In genomic region chr3:119563334-119563733, GRCh38 we compare ENCODE assay signal across 12 cellular contexts. TPM values are rescaled to one million over a fixed set of nuclear protein-coding genes. Genes with fewer than 3 reads are reported as not detected.
DNase-seq lines count a peak whose midpoint lies in the region; ATAC-seq, FAIRE-seq and TF ChIP-seq lines count a peak whose summit lies in the region.
"Not testable (repeated sequence)": the region's sequence is repeated elsewhere in the genome, so short reads cannot be mapped to it uniquely, and the experiment has no call there.
"Had no signal": no experiment of that assay in that cellular context is flagged by ENCODE, and none has a peak within 500 bp of the region (broad histone marks: within the 10 kb centered on the region; RNA-seq: fewer than 3 reads in every experiment).

No MANE protein-coding gene starts in this region.

- CTCF ChIA-PET in activated CD4-positive, alpha-beta memory T cell treated with anti-CD3 and anti-CD28 coated beads for 36 hours (lab: Charles Lee); K562 (lab: Yijun Ruan, JAX; ENCODE audit: low intra/inter-chr PET ratio): not testable (repeated sequence)

- not testable (repeated sequence) for H3K4me3 Mint-ChIP-seq in CD4-positive, CD25-positive, alpha-beta regulatory T cell; activated CD4-positive, alpha-beta memory T cell treated with anti-CD3 and anti-CD28 coated beads for 36 hours; stimulated activated memory B cell treated with anti-CD40 and anti-IgM and Interleukin-4, amounts not matched to agents 10 μg/mL and 1 μg/mL and 100 μg/mL, for 72 hours

- FAIRE-seq in K562 (lab: Jason Lieb, UNC): not testable (repeated sequence)

- not testable (repeated sequence) for TF ChIP-seq RAD21 in K562 (CRISPR knock-in tag; conservative IDR thresholded peaks at IDR 0.05 in 1 of 2, IDR thresholded peaks at IDR 0.05 in 1 of 2)

- peaks cover 4 to 28% (median 12%) of the 10 kb centered on the region in 4 donors for H3K4me1 Mint-ChIP-seq in CD4-positive, CD25-positive, alpha-beta regulatory T cell
- H3K4me1 Mint-ChIP-seq in activated CD4-positive, alpha-beta memory T cell treated with anti-CD3 and anti-CD28 coated beads for 36 hours (ENCODE audit: low read depth): peaks cover 17% of the 10 kb centered on the region
- H3K4me1 Mint-ChIP-seq in stimulated activated memory B cell treated with anti-CD40 and anti-IgM and Interleukin-4, amounts not matched to agents 10 μg/mL and 1 μg/mL and 100 μg/mL, for 72 hours: peaks cover 49% of the 10 kb centered on the region

- ATAC-seq in CD4-positive, CD25-positive, alpha-beta regulatory T cell (ENCODE audit: low read depth in 2 of 2); K562; stimulated activated memory B cell treated with anti-CD40 and anti-IgM and Interleukin-4, amounts not matched to agents 10 μg/mL and 1 μg/mL and 100 μg/mL, for 72 hours: not testable (repeated sequence)

- H3K9me1 ChIP-seq in K562 (ENCODE audit: control insufficient read depth, insufficient read depth, low read length): not testable (repeated sequence)

- not testable (repeated sequence) for TF ChIP-seq CTCF in KMS-11 (conservative IDR thresholded peaks at IDR 0.05; ENCODE audit: low read depth, low read length); SU-DHL-6 (IDR thresholded peaks at IDR 0.05; ENCODE audit: insufficient read depth, low read length, poor library complexity, severe bottlenecking); K562 (IDR thresholded peaks at IDR 0.05 in 2 of 3, conservative IDR thresholded peaks at IDR 0.05 in 1 of 3; ENCODE audit: insufficient read depth in 2 of 3, low read depth in 1 of 3, low read length in 3 of 3)

- not testable (repeated sequence) for H2AFZ ChIP-seq in KMS-11 (ENCODE audit: low read depth); SU-DHL-6 (ENCODE audit: low read depth, low read length, severe bottlenecking); K562 (ENCODE audit: low read depth, low read length)

- not testable (repeated sequence) for H3K27me3 Mint-ChIP-seq in CD4-positive, CD25-positive, alpha-beta regulatory T cell; activated CD4-positive, alpha-beta memory T cell treated with anti-CD3 and anti-CD28 coated beads for 36 hours; stimulated activated memory B cell treated with anti-CD40 and anti-IgM and Interleukin-4, amounts not matched to agents 10 μg/mL and 1 μg/mL and 100 μg/mL, for 72 hours

- H3K4me2 ChIP-seq in KMS-11; K562 (ENCODE audit: insufficient read depth, low read length): not testable (repeated sequence)
- H3K4me2 ChIP-seq in SU-DHL-6 (ENCODE audit: low read depth, low read length, poor library complexity, severe bottlenecking): peak overlapping the region; percentile 68

- 20% methylated on average over 1 of the region's 2 CpGs for WGBS in K562 (ENCODE audit: insufficient coverage, low coverage, missing lambda C conversion rate)

- H3K36me3 ChIP-seq in CD4-positive, CD25-positive, alpha-beta regulatory T cell (ENCODE audit: control insufficient read depth, insufficient read depth, low read length); KMS-11 (ENCODE audit: insufficient read depth); SU-DHL-6 (ENCODE audit: low read length); K562 (ENCODE audit: control insufficient read depth, insufficient read depth, low read length): not testable (repeated sequence)

- not testable (repeated sequence) for DNase-seq in CD4-positive, CD25-positive, alpha-beta regulatory T cell; activated CD4-positive, alpha-beta memory T cell treated with anti-CD3 and anti-CD28 coated beads for 36 hours; K562 (ENCODE audit: extremely low read depth in 1 of 4, low spot score in 3 of 4)

- in situ Hi-C loops in K562 (cut with MboI): not testable (repeated sequence)

- POLR2A ChIA-PET in activated CD4-positive, alpha-beta memory T cell treated with anti-CD3 and anti-CD28 coated beads for 36 hours (lab: Charles Lee): interaction anchor here (1.0 kb wide), 1 partner anchor 17 kb away, joined by 5 read pairs; no protein-coding TSS in a partner anchor
- POLR2A ChIA-PET in K562 (lab: Yijun Ruan, JAX): not testable (repeated sequence)

- peak overlapping the region; percentile 80 for H3K27ac ChIP-seq in CD4-positive, CD25-positive, alpha-beta regulatory T cell (ENCODE audit: insufficient read depth, low read length, poor library complexity, severe bottlenecking)
- H3K27ac ChIP-seq in KMS-11: 0 out of 2 replicates have a peak overlapping the region, but pooled peaks have one; percentile 64
- peak overlapping the region; percentile 96 for H3K27ac ChIP-seq in SU-DHL-6 (ENCODE audit: low read depth, low read length)
- H3K27ac ChIP-seq in K562 (ENCODE audit: extremely low read depth, low read depth, low read length): not testable (repeated sequence)

- intact Hi-C loops in activated CD4-positive, alpha-beta memory T cell treated with anti-CD3 and anti-CD28 coated beads for 36 hours (cut with micrococcal nuclease); K562 (cut with micrococcal nuclease): not testable (repeated sequence)

- not testable (repeated sequence) for TF ChIP-seq POLR2A in K562 (conservative IDR thresholded peaks at IDR 0.05)

- H3K9me3 Mint-ChIP-seq in CD4-positive, CD25-positive, alpha-beta regulatory T cell; activated CD4-positive, alpha-beta memory T cell treated with anti-CD3 and anti-CD28 coated beads for 36 hours; stimulated activated memory B cell treated with anti-CD40 and anti-IgM and Interleukin-4, amounts not matched to agents 10 μg/mL and 1 μg/mL and 100 μg/mL, for 72 hours: not testable (repeated sequence)

- not testable (repeated sequence) for H4K20me1 ChIP-seq in KMS-11 (ENCODE audit: insufficient read depth); SU-DHL-6 (ENCODE audit: low read depth, low read length); K562 (replicated peaks; ENCODE audit: control insufficient read depth, insufficient read depth, low read length)

- peaks cover 18% of the 10 kb centered on the region for H3K4me1 ChIP-seq in CD4-positive, CD25-positive, alpha-beta regulatory T cell (ENCODE audit: control insufficient read depth, insufficient read depth, low read length, poor library complexity, severe bottlenecking)
- peaks cover 51% of the 10 kb centered on the region for H3K4me1 ChIP-seq in KMS-11 (ENCODE audit: low read depth, poor library complexity, severe bottlenecking)
- not testable (repeated sequence) for H3K4me1 ChIP-seq in K562 (replicated peaks in 1 of 2; ENCODE audit: control insufficient read depth in 2 of 2, insufficient read depth in 2 of 2, low read length in 2 of 2)

- not testable (repeated sequence) for H3K9me2 ChIP-seq in SU-DHL-6 (replicated peaks; ENCODE audit: insufficient read depth, low read length)

- not testable (repeated sequence) for H3K27me3 ChIP-seq in CD4-positive, CD25-positive, alpha-beta regulatory T cell (ENCODE audit: control insufficient read depth, insufficient read depth, low read length); KMS-11 (ENCODE audit: insufficient read depth, low read depth); SU-DHL-6 (ENCODE audit: low read length); K562 (ENCODE audit: control insufficient read depth in 2 of 2, insufficient read depth in 2 of 2, low read length in 2 of 2)

- H3K9me3 ChIP-seq in CD4-positive, CD25-positive, alpha-beta regulatory T cell (ENCODE audit: control insufficient read depth in 2 of 2, low read length in 2 of 2); SU-DHL-6 (ENCODE audit: insufficient read depth, low read length); K562 (replicated peaks; ENCODE audit: control insufficient read depth, insufficient read depth, low read depth, low read length): not testable (repeated sequence)

- not testable (repeated sequence) for H3K27ac Mint-ChIP-seq in CD4-positive, CD25-positive, alpha-beta regulatory T cell
- peak overlapping the region; percentile 13 for H3K27ac Mint-ChIP-seq in activated CD4-positive, alpha-beta memory T cell treated with anti-CD3 and anti-CD28 coated beads for 36 hours
- peak overlapping the region; percentile 100 for H3K27ac Mint-ChIP-seq in stimulated activated memory B cell treated with anti-CD40 and anti-IgM and Interleukin-4, amounts not matched to agents 10 μg/mL and 1 μg/mL and 100 μg/mL, for 72 hours

- H3K9ac ChIP-seq in KMS-11; SU-DHL-6 (ENCODE audit: low read length); K562 (ENCODE audit: insufficient read depth in 1 of 2, low read depth in 2 of 2, low read length in 2 of 2): not testable (repeated sequence)

- TF ChIP-seq EP300 in K562 (IDR thresholded peaks at IDR 0.05; ENCODE audit: low read length): not testable (repeated sequence)

- not testable (repeated sequence) for BruUV-seq in K562 (replicated peaks; lab: Mats Ljungman, UMichigan)

- peaks cover 32% of the 10 kb centered on the region for H3F3A ChIP-seq in SU-DHL-6 (ENCODE audit: insufficient read depth)

- not testable (repeated sequence) for H3K4me3 ChIP-seq in CD4-positive, CD25-positive, alpha-beta regulatory T cell (ENCODE audit: low read depth, low read length); KMS-11 (IDR thresholded peaks at IDR 0.05; ENCODE audit: insufficient read depth, low read depth, low read length); SU-DHL-6 (ENCODE audit: insufficient read depth, low read length, poor library complexity, severe bottlenecking); K562

- H3K79me2 ChIP-seq in KMS-11 (ENCODE audit: insufficient read depth, low read depth); K562 (ENCODE audit: control insufficient read depth, insufficient read depth, low read length): not testable (repeated sequence)
- H3K79me2 ChIP-seq in SU-DHL-6 (ENCODE audit: insufficient read depth, low read length): peaks cover 20% of the 10 kb centered on the region

- not testable (repeated sequence) for H3K36me3 Mint-ChIP-seq in CD4-positive, CD25-positive, alpha-beta regulatory T cell; activated CD4-positive, alpha-beta memory T cell treated with anti-CD3 and anti-CD28 coated beads for 36 hours
- H3K36me3 Mint-ChIP-seq in stimulated activated memory B cell treated with anti-CD40 and anti-IgM and Interleukin-4, amounts not matched to agents 10 μg/mL and 1 μg/mL and 100 μg/mL, for 72 hours: peaks cover 16% of the 10 kb centered on the region

RNA-seq across cellular contexts. Expression of gene CD80, which starts 3.9 kb away (rescaled TPM):
- 24.2 TPM for total RNA-seq in CD4-positive, CD25-positive, alpha-beta regulatory T cell
- 1 to 10 TPM in 3 of 4 donors, under 1 TPM in 1; 0.87 to 2.8 (median 1.9) TPM for polyA plus RNA-seq in CD4-positive, CD25-positive, alpha-beta regulatory T cell
- 1 to 10 TPM; 3.4 to 3.7 TPM for total RNA-seq in activated CD4-positive, alpha-beta memory T cell treated with anti-CD3 and anti-CD28 coated beads for 36 hours
- total RNA-seq in K562 (2011; cell fraction: chromatin; rRNA removed; ENCODE audit: low replicate concordance): 10.2 and 14.8 TPM in 2 replicates
- total RNA-seq in K562 (2011; cell fraction: nucleolus; rRNA removed): 6.7 and 10.7 TPM in 2 replicates
- total RNA-seq in K562 (2011; cell fraction: nucleoplasm; rRNA removed): 9.2 and 12.3 TPM in 2 replicates
- total RNA-seq in K562 (2014; rRNA removed) (5.0 and 5.5 TPM in 2 replicates), K562 (2014; rRNA removed; fragmentation: Illumina TruSeq; extraction: Trizol) (5.6 and 6.5 TPM in 2 replicates), K562 (2015; rRNA removed; fragmentation: Illumina TruSeq; extraction: Trizol) (6.9 and 8.2 TPM in 2 replicates), K562 (2021) (4.4 and 4.8 TPM in 2 replicates)
- polyA plus RNA-seq in K562 (2011; rRNA removed) (0.38 and 3.0 TPM in 2 replicates), K562 (2014; fragmentation: Illumina TruSeq; extraction: Trizol) (6.0 and 6.6 TPM in 2 replicates), K562 (2014; fragmentation: Nextera tagmentation; extraction: Ambion mirVana) (1 to 10 TPM; 5.7 to 6.6 TPM), K562 (2014; rRNA removed) (3.7 and 5.3 TPM in 2 replicates)
- 0.18 and 1.5 TPM in 2 replicates for polyA plus RNA-seq in K562 (2011; cell fraction: cytosol; rRNA removed)
- polyA plus RNA-seq in K562 (2011; cell fraction: nucleus; rRNA removed): 0.21 and 3.3 TPM in 2 replicates
- 7.0 and 23.4 TPM in 2 replicates for polyA plus RNA-seq in K562 (2012)
- polyA minus RNA-seq in K562 (2011; rRNA and poly(A)+ RNA removed): 0.87 and 3.6 TPM in 2 replicates
- polyA minus RNA-seq in K562 (2011; cell fraction: cytosol; rRNA and poly(A)+ RNA removed): 0.86 TPM in 1 of 2 replicates, not detected in the other
- polyA minus RNA-seq in K562 (2011; cell fraction: nucleus; rRNA and poly(A)+ RNA removed): 0.11 and 2.2 TPM in 2 replicates
- total RNA-seq: Caco-2, GM23248, H1, H7 had no signal
- polyA plus RNA-seq: BJ, GM23248 had no signal

RNA-seq across cellular contexts. Expression of gene ADPRH, which starts 16.0 kb away (rescaled TPM):
- 6.6 TPM for total RNA-seq in CD4-positive, CD25-positive, alpha-beta regulatory T cell
- 10 to 100 TPM in 3 of 4 donors, 1 to 10 TPM in 1; 6.2 to 17.2 (median 14.6) TPM for polyA plus RNA-seq in CD4-positive, CD25-positive, alpha-beta regulatory T cell
- 1 to 10 TPM; 7.7 to 8.6 TPM for total RNA-seq in activated CD4-positive, alpha-beta memory T cell treated with anti-CD3 and anti-CD28 coated beads for 36 hours
- total RNA-seq in K562 (2011; cell fraction: chromatin; rRNA removed; ENCODE audit: low replicate concordance): 0.19 and 0.35 TPM in 2 replicates
- 0.17 and 0.39 TPM in 2 replicates for total RNA-seq in K562 (2011; cell fraction: nucleolus; rRNA removed)
- 0.53 and 0.66 TPM in 2 replicates for total RNA-seq in K562 (2011; cell fraction: nucleoplasm; rRNA removed)
- 0.45 and 0.57 TPM in 2 replicates for total RNA-seq in K562 (2014; rRNA removed)
- 0.65 and 0.83 TPM in 2 replicates for total RNA-seq in K562 (2014; rRNA removed; fragmentation: Illumina TruSeq; extraction: Trizol)
- 0.57 and 0.87 TPM in 2 replicates for total RNA-seq in K562 (2015; rRNA removed; fragmentation: Illumina TruSeq; extraction: Trizol)
- 1.3 and 1.4 TPM in 2 replicates for total RNA-seq in K562 (2021)
- polyA plus RNA-seq in K562 (2011; rRNA removed): 0.45 and 0.53 TPM in 2 replicates
- 0.29 and 0.36 TPM in 2 replicates for polyA plus RNA-seq in K562 (2011; cell fraction: cytosol; rRNA removed)
- 0.25 and 0.26 TPM in 2 replicates for polyA plus RNA-seq in K562 (2011; cell fraction: nucleus; rRNA removed)
- 1.4 and 3.0 TPM in 2 replicates for polyA plus RNA-seq in K562 (2012)
- polyA plus RNA-seq in K562 (2014; fragmentation: Illumina TruSeq; extraction: Trizol): 1.4 and 1.6 TPM in 2 replicates
- polyA plus RNA-seq in K562 (2014; fragmentation: Nextera tagmentation; extraction: Ambion mirVana): under 1 TPM; 0.01 to 0.24 TPM
- 0.85 and 0.91 TPM in 2 replicates for polyA plus RNA-seq in K562 (2014; rRNA removed)
- polyA minus RNA-seq in K562 (2011; rRNA and poly(A)+ RNA removed): 0.42 and 0.84 TPM in 2 replicates
- not detected in 2 replicates for polyA minus RNA-seq in K562 (2011; cell fraction: cytosol; rRNA and poly(A)+ RNA removed)
- polyA minus RNA-seq in K562 (2011; cell fraction: nucleus; rRNA and poly(A)+ RNA removed): 0.22 and 0.27 TPM in 2 replicates

RNA-seq across cellular contexts. Expression of gene PLA1A, which starts 34.4 kb away (rescaled TPM):
- not detected for total RNA-seq in CD4-positive, CD25-positive, alpha-beta regulatory T cell
- under 1 TPM in 1 of 4 donors, not detected in 3; 0.18 TPM for polyA plus RNA-seq in CD4-positive, CD25-positive, alpha-beta regulatory T cell
- under 1 TPM; 0.31 to 0.34 TPM for total RNA-seq in activated CD4-positive, alpha-beta memory T cell treated with anti-CD3 and anti-CD28 coated beads for 36 hours
- total RNA-seq in K562 (2011; cell fraction: chromatin; rRNA removed; ENCODE audit: low replicate concordance): not detected in 2 replicates
- not detected in 2 replicates for total RNA-seq in K562 (2011; cell fraction: nucleolus; rRNA removed)
- total RNA-seq in K562 (2011; cell fraction: nucleoplasm; rRNA removed): not detected in 2 replicates
- not detected in 2 replicates for total RNA-seq in K562 (2014; rRNA removed)
- not detected in 2 replicates for total RNA-seq in K562 (2014; rRNA removed; fragmentation: Illumina TruSeq; extraction: Trizol)
- total RNA-seq in K562 (2015; rRNA removed; fragmentation: Illumina TruSeq; extraction: Trizol): not detected in 2 replicates
- total RNA-seq in K562 (2021): not detected in 2 replicates
- not detected in 2 replicates for polyA plus RNA-seq in K562 (2011; rRNA removed)
- not detected in 2 replicates for polyA plus RNA-seq in K562 (2011; cell fraction: cytosol; rRNA removed)
- not detected in 2 replicates for polyA plus RNA-seq in K562 (2011; cell fraction: nucleus; rRNA removed)
- 0.19 TPM in 1 of 2 replicates, not detected in the other for polyA plus RNA-seq in K562 (2012)
- not detected in 2 replicates for polyA plus RNA-seq in K562 (2014; fragmentation: Illumina TruSeq; extraction: Trizol)
- polyA plus RNA-seq in K562 (2014; fragmentation: Nextera tagmentation; extraction: Ambion mirVana): not detected
- not detected in 2 replicates for polyA plus RNA-seq in K562 (2014; rRNA removed)
- not detected in 2 replicates for polyA minus RNA-seq in K562 (2011; rRNA and poly(A)+ RNA removed)
- not detected in 2 replicates for polyA minus RNA-seq in K562 (2011; cell fraction: cytosol; rRNA and poly(A)+ RNA removed)
- polyA minus RNA-seq in K562 (2011; cell fraction: nucleus; rRNA and poly(A)+ RNA removed): not detected in 2 replicates
- total RNA-seq: CD8-positive, alpha-beta T cell; GM23248; H1; H7 had no signal
- polyA plus RNA-seq: BJ, GM23248, H1 had no signal
